Comparison of ENCODE assay signal across 26 cellular contexts in genomic region chr20:46702447-46703203, GRCh38. TPM values are rescaled to one million over a fixed set of nuclear protein-coding genes. Genes with fewer than 3 reads are reported as not detected.
DNase-seq lines count a peak whose midpoint lies in the region; ATAC-seq, FAIRE-seq and TF ChIP-seq lines count a peak whose summit lies in the region.
"Had no signal": no experiment of that assay in that cellular context is flagged by ENCODE, and none has a peak within 500 bp of the region (broad histone marks: within the 10 kb centered on the region; RNA-seq: fewer than 3 reads in every experiment).

No MANE protein-coding gene starts in this region.

- H3K4me3 ChIP-seq in PC-3 (ENCODE audit: low read length) (no peak overlapping the region), HepG2 (replicated peaks in 1 of 3; ENCODE audit: insufficient read depth in 1 of 3, low read depth in 2 of 3, low read length in 3 of 3) (no peak overlapping the region), trophoblast cell (ENCODE audit: low read depth, low read length) (no peak overlapping the region)
- H3K4me3 ChIP-seq: SJSA1 had no signal

- H3K23ac ChIP-seq in H9 (ENCODE audit: insufficient read length, low read depth, low read length) (no peak overlapping the region), trophoblast cell (ENCODE audit: low read length) (no peak overlapping the region)

- no peak overlapping the region for H2AFZ ChIP-seq in H9 (ENCODE audit: low read length)
- peak overlapping the region; percentile 9; the same call in 1 of the 2 replicates for H2AFZ ChIP-seq in PC-3 (ENCODE audit: low read length)
- H2AFZ ChIP-seq in HepG2 (ENCODE audit: low read length), result no peak overlapping the region
- H2AFZ ChIP-seq in trophoblast cell (ENCODE audit: insufficient read depth, low read length, poor library complexity), result no peak overlapping the region

- no peak overlapping the region for H2AK5ac ChIP-seq in H9 (ENCODE audit: insufficient read length, low read length)
- H2AK5ac ChIP-seq in trophoblast cell (ENCODE audit: low read length), result no peak overlapping the region

- H3K27ac Mint-ChIP-seq in H9, result peak overlapping the region in 1 of 3 experiments; percentile 74; a peak in 3 of 7 replicates
- H3K27ac Mint-ChIP-seq: CD4-positive, CD25-positive, alpha-beta regulatory T cell; HFFc6 had no signal

- no peak overlapping the region for H3K9ac ChIP-seq in H9 (ENCODE audit: extremely low read depth, insufficient read length, low read length)
- H3K9ac ChIP-seq in PC-3 (ENCODE audit: low read length), result no peak overlapping the region
- H3K9ac ChIP-seq in HepG2 (ENCODE audit: insufficient read depth, low read depth, low read length), result no peak overlapping the region
- no peak overlapping the region for H3K9ac ChIP-seq in trophoblast cell (ENCODE audit: low read length)
- H3K9ac ChIP-seq: KMS-11 had no signal

- H2BK15ac ChIP-seq in H9 (ENCODE audit: low read depth, low read length), result no peak overlapping the region

- H4K20me1 ChIP-seq in H9 (ENCODE audit: control insufficient read depth, insufficient read depth, insufficient read length) (no peaks in the 10 kb centered on the region), PC-3 (ENCODE audit: low read length) (no peaks in the 10 kb centered on the region), HepG2 (ENCODE audit: insufficient read depth, low read length) (no peaks in the 10 kb centered on the region)

- no peak overlapping the region for H2BK20ac ChIP-seq in H9 (ENCODE audit: low read depth, low read length, poor library complexity, severe bottlenecking)

- no peak overlapping the region for H2BK5ac ChIP-seq in H9 (ENCODE audit: insufficient read length, low read length)
- H2BK5ac ChIP-seq in trophoblast cell (ENCODE audit: low read depth, low read length, poor library complexity), result no peak overlapping the region

- BruUV-seq in PC-3 (replicated peaks; lab: Mats Ljungman, UMichigan) (no TSS peak), HepG2 (replicated peaks; lab: Mats Ljungman, UMichigan) (no TSS peak)

- no peak overlapping the region for H4K12ac ChIP-seq in trophoblast cell (ENCODE audit: low read depth, low read length)

- peaks cover 11 to 24% of the 10 kb centered on the region in 2 experiments for H3K9me3 Mint-ChIP-seq in H9

- H4K8ac ChIP-seq in H9 (replicated peaks; ENCODE audit: insufficient read length, low read depth, low read length) (no peak overlapping the region), trophoblast cell (ENCODE audit: low read depth, low read length) (peak overlapping the region; percentile 65)

- H3K4ac ChIP-seq in H9 (ENCODE audit: low read depth, low read length), result no peak overlapping the region
- no peak overlapping the region for H3K4ac ChIP-seq in trophoblast cell (ENCODE audit: low read depth, low read length)

- H3K14ac ChIP-seq in H9 (ENCODE audit: insufficient read depth, low read length), result no peak overlapping the region
- no peak overlapping the region for H3K14ac ChIP-seq in trophoblast cell (ENCODE audit: low read length)

- FAIRE-seq in HepG2 (lab: Jason Lieb, UNC), result no peak
- FAIRE-seq: GM12892, GM18507, H54, RCC 7860 had no signal

- peaks cover 6% of the 10 kb centered on the region for H3K9me3 ChIP-seq in H9 (ENCODE audit: control insufficient read depth, low read depth, low read length)
- H3K9me3 ChIP-seq in PC-3 (ENCODE audit: low read length), result peaks cover 11% of the 10 kb centered on the region; the same call in 1 of the 2 replicates
- H3K9me3 ChIP-seq in HepG2 (ENCODE audit: low read length), result peaks cover 9% of the 10 kb centered on the region; the same call in 1 of the 2 replicates
- no peaks in the 10 kb centered on the region for H3K9me3 ChIP-seq in trophoblast cell (ENCODE audit: insufficient read depth, low read depth, low read length)
- H3K9me3 ChIP-seq: SJSA1 had no signal

- TF ChIP-seq EP300 in HepG2 (IDR thresholded peaks at IDR 0.05; ENCODE audit: low read depth in 2 of 2, low read length in 2 of 2) (no peak), HepG2 (CRISPR knock-in tag; IDR thresholded peaks at IDR 0.05; ENCODE audit: borderline replicate concordance) (no peak)

- H3K79me1 ChIP-seq in H9 (ENCODE audit: insufficient read depth, low read depth, low read length, poor library complexity, severe bottlenecking) (no peaks in the 10 kb centered on the region), trophoblast cell (ENCODE audit: low read length) (no peaks in the 10 kb centered on the region)

- no peaks in the 10 kb centered on the region for H3K9me2 ChIP-seq in PC-3 (replicated peaks; ENCODE audit: low read length)

- ATAC-seq in PC-3 (no peak), HepG2 (no peak)
- ATAC-seq: Right ventricle myocardium inferior had no signal

- no peak for DNase-seq in H9
- DNase-seq in PC-3, result no peak
- no peak for DNase-seq in HepG2 (ENCODE audit: low spot score)
- peak in 1 of 2 donors; percentile 34 for DNase-seq in trophoblast cell
- DNase-seq in LoVo (ENCODE audit: low spot score), result no peak
- DNase-seq in COR-L47 (lab: John Stamatoyannopoulos, UW), result no peak
- no peak for DNase-seq in kidney glomerular epithelial cell (lab: John Stamatoyannopoulos, UW)
- DNase-seq: Caco-2; CD4-positive, CD25-positive, alpha-beta regulatory T cell; DMS153; HFFc6; MV-4-11; NCI-H1105 treated with DMSO at 0.1 percent for 48 hours; NCI-H2029 treated with DMSO at 0.1 percent for 48 hours; NCI-H226; NCI-H774 had no signal

- intact Hi-C loops in PC-3 (cut with micrococcal nuclease), result no loop called here
- intact Hi-C loops in HepG2 (cut with micrococcal nuclease; ENCODE audit: unreplicated experiment), result no loop called here

- no peak for TF ChIP-seq CTCF in H9 (conservative IDR thresholded peaks at IDR 0.05)
- TF ChIP-seq CTCF in PC-3 (conservative IDR thresholded peaks at IDR 0.05; ENCODE audit: low read depth, low read length), result no peak
- TF ChIP-seq CTCF in HepG2 (CRISPR knock-in tag; IDR thresholded peaks at IDR 0.05), result no peak

- H3K23me2 ChIP-seq in H9 (ENCODE audit: insufficient read length, low read depth, low read length, poor library complexity, severe bottlenecking), result no peaks in the 10 kb centered on the region

- no peak for TF ChIP-seq RAD21 in HepG2 (CRISPR knock-in tag; IDR thresholded peaks at IDR 0.05)

- CTCF ChIA-PET in PC-3 (lab: Charles Lee), result no interaction called here
- CTCF ChIA-PET in HepG2 (lab: Yijun Ruan, JAX; ENCODE audit: low intra/inter-chr PET ratio, low total read pairs), result no interaction called here

- no peak overlapping the region for H2BK120ac ChIP-seq in H9 (ENCODE audit: low read depth, low read length, poor library complexity, severe bottlenecking)
- H2BK120ac ChIP-seq in trophoblast cell (ENCODE audit: insufficient read depth, low read length, poor library complexity), result no peak overlapping the region

- H3K18ac ChIP-seq in H9 (ENCODE audit: insufficient read length, low read depth, low read length) (peak overlapping the region; percentile 16), trophoblast cell (ENCODE audit: low read length) (no peak overlapping the region)

- H3K36me3 ChIP-seq in PC-3 (ENCODE audit: low read depth, low read length), result no peaks in the 10 kb centered on the region
- H3K36me3 ChIP-seq in HepG2 (replicated peaks in 1 of 2; ENCODE audit: control insufficient read depth in 1 of 2, insufficient read depth in 2 of 2, low read length in 2 of 2), result no peaks in the 10 kb centered on the region
- no peaks in the 10 kb centered on the region for H3K36me3 ChIP-seq in trophoblast cell (ENCODE audit: control insufficient read depth in 1 of 2, insufficient read depth in 2 of 2, low read length in 2 of 2)
- H3K36me3 ChIP-seq: SJSA1 had no signal

- POLR2A ChIA-PET in PC-3 (lab: Charles Lee; ENCODE audit: unreplicated experiment), result no interaction called here
- POLR2A ChIA-PET in HepG2 (lab: Yijun Ruan, JAX), result interaction anchor here (1.0 to 1.5 kb wide), 6 partner anchors 14 to 189 kb away, joined by 3 to 5 read pairs (median 4); partner anchors contain the start of gene ZNF334

- WGBS in H9 (ENCODE audit: extremely low coverage, insufficient read length, low lambda C conversion rate), result no CpG with 5 or more reads among the region's 8 CpGs
- 79% methylated on average over 8 of the region's 8 CpGs for WGBS in HepG2 (ENCODE audit: low lambda C conversion rate)
- no CpG with 5 or more reads among the region's 8 CpGs for WGBS in trophoblast cell (ENCODE audit: extremely low coverage, insufficient coverage, insufficient read length)

- no peak overlapping the region; a peak in 1 of 5 replicates for H3K4me3 Mint-ChIP-seq in H9
- H3K4me3 Mint-ChIP-seq: CD4-positive, CD25-positive, alpha-beta regulatory T cell; HFFc6 had no signal

- H3K27ac ChIP-seq in H9 (ENCODE audit: insufficient read length, low read depth, low read length) (no peak overlapping the region), PC-3 (ENCODE audit: low read length) (no peak overlapping the region), HepG2 (ENCODE audit: extremely low read length, insufficient read depth, low read length) (no peak overlapping the region), trophoblast cell (ENCODE audit: low read depth, low read length) (no peak overlapping the region)
- H3K27ac ChIP-seq: KMS-11, SJSA1 had no signal

- H3K36me3 Mint-ChIP-seq in H9 (ENCODE audit: insufficient read depth in 1 of 3, low read depth in 3 of 3), result peaks cover 3 to 17% (median 4%) of the 10 kb centered on the region in 3 experiments; a peak in 6 of 7 replicates

- H3K56ac ChIP-seq in H9 (ENCODE audit: insufficient read length, low read depth, low read length), result no peak overlapping the region

- no peaks in the 10 kb centered on the region for H3K27me3 Mint-ChIP-seq in H9 (ENCODE audit: low read depth)

- H3K4me1 Mint-ChIP-seq in H9, result peaks cover 44 to 63% of the 10 kb centered on the region in 2 experiments
- H3K4me1 Mint-ChIP-seq: CD4-positive, CD25-positive, alpha-beta regulatory T cell had no signal

- TF ChIP-seq POLR2A in HepG2 (IDR thresholded peaks at IDR 0.05; ENCODE audit: insufficient read depth in 1 of 2, low read depth in 2 of 2, low read length in 2 of 2), result no peak

- in situ Hi-C loops in HepG2 (cut with HindIII; ENCODE audit: extremely low pct_ligation_motif_present, low pct_unique_long_range_greater_than_20kb), result no loop called here

- H3K4me2 ChIP-seq in H9 (ENCODE audit: insufficient read depth, insufficient read length, low read length) (no peak overlapping the region), PC-3 (ENCODE audit: low read length) (no peak overlapping the region), HepG2 (ENCODE audit: low read depth, low read length) (peak overlapping the region; percentile 33; the same call in 1 of the 2 replicates), trophoblast cell (ENCODE audit: low read length) (no peak overlapping the region)
- H3K4me2 ChIP-seq: KMS-11 had no signal

- H3K4me1 ChIP-seq in H9 (ENCODE audit: insufficient read depth, low read length) (no peaks in the 10 kb centered on the region; the same call in 1 of the 2 replicates), PC-3 (ENCODE audit: insufficient read depth, low read length) (peaks cover 13% of the 10 kb centered on the region), HepG2 (ENCODE audit: insufficient read depth, low read length) (peaks cover 60% of the 10 kb centered on the region), trophoblast cell (ENCODE audit: control insufficient read depth in 1 of 2, insufficient read depth in 2 of 2, low read length in 2 of 2) (peaks cover 5 to 9% of the 10 kb centered on the region in 2 experiments)
- H3K4me1 ChIP-seq: SJSA1 had no signal

- H3K27me3 ChIP-seq in H9 (ENCODE audit: insufficient read depth, low read length) (no peaks in the 10 kb centered on the region), PC-3 (ENCODE audit: low read length) (no peaks in the 10 kb centered on the region), HepG2 (ENCODE audit: control insufficient read depth in 1 of 2, insufficient read depth in 2 of 2, low read length in 2 of 2) (no peaks in the 10 kb centered on the region), trophoblast cell (ENCODE audit: insufficient read depth, low read length) (no peaks in the 10 kb centered on the region)
- H3K27me3 ChIP-seq: SJSA1 had no signal

- no peaks in the 10 kb centered on the region for H3F3A ChIP-seq in PC-3 (ENCODE audit: low read length, unreplicated experiment)

- no peak overlapping the region for H3T11ph ChIP-seq in H9 (ENCODE audit: low read length)

- H4K5ac ChIP-seq in H9 (ENCODE audit: insufficient read length, low read depth, low read length), result no peak overlapping the region

- H3K79me2 ChIP-seq in H9 (ENCODE audit: insufficient read depth, low read length) (no peaks in the 10 kb centered on the region), PC-3 (ENCODE audit: low read length) (no peaks in the 10 kb centered on the region), HepG2 (ENCODE audit: insufficient read depth, low read length) (no peaks in the 10 kb centered on the region), trophoblast cell (ENCODE audit: control insufficient read depth, insufficient read depth, low read length, poor library complexity) (no peaks in the 10 kb centered on the region)

- H4K91ac ChIP-seq in H9 (ENCODE audit: insufficient read length, low read depth, low read length) (no peak overlapping the region), trophoblast cell (ENCODE audit: low read depth, low read length) (no peak overlapping the region)

- H2BK12ac ChIP-seq in H9 (ENCODE audit: insufficient read length, low read depth, low read length), result no peak overlapping the region
- no peak overlapping the region for H2BK12ac ChIP-seq in trophoblast cell (ENCODE audit: low read length)

RNA-seq across cellular contexts. Expression of gene SLC2A10, which starts 6.8 kb away (rescaled TPM):
- total RNA-seq in H9 (2021) (8.2 and 9.9 TPM in 2 replicates), PC-3 (2014; rRNA removed) (9.6 and 10.8 TPM in 2 replicates), HepG2 (2016; rRNA removed; fragmentation: Illumina TruSeq; extraction: Trizol) (9.6 and 16.0 TPM in 2 replicates)
- 12.4 and 15.5 TPM in 2 replicates for total RNA-seq in HepG2 (2016; cell fraction: cytosol; rRNA removed; fragmentation: Illumina TruSeq; extraction: Trizol; ENCODE audit: low read depth)
- total RNA-seq in HepG2 (2016; cell fraction: insoluble cytoplasmic fraction; rRNA removed; fragmentation: Illumina TruSeq; extraction: Trizol), result 7.8 and 15.9 TPM in 2 replicates
- total RNA-seq in HepG2 (2016; cell fraction: membrane; rRNA removed; fragmentation: Illumina TruSeq; extraction: Trizol), result 13.5 and 14.9 TPM in 2 replicates
- total RNA-seq in HepG2 (2016; cell fraction: nucleus; rRNA removed; fragmentation: Illumina TruSeq; extraction: Trizol), result 16.7 and 19.1 TPM in 2 replicates
- 16.7 and 18.4 TPM in 2 replicates for polyA plus RNA-seq in HepG2 (2011; rRNA removed)
- polyA plus RNA-seq in HepG2 (2011; cell fraction: cytosol; rRNA removed), result 13.3 and 15.0 TPM in 2 replicates
- 17.7 and 19.3 TPM in 2 replicates for polyA plus RNA-seq in HepG2 (2011; cell fraction: nucleus; rRNA removed)
- polyA plus RNA-seq in HepG2 (2012), result 9.6 and 17.7 TPM in 2 replicates
- 13.4 and 16.9 TPM in 2 replicates for polyA plus RNA-seq in HepG2 (2016; cell fraction: cytosol; fragmentation: Illumina TruSeq; extraction: Trizol; ENCODE audit: low read depth)
- polyA plus RNA-seq in HepG2 (2016; cell fraction: insoluble cytoplasmic fraction; fragmentation: Illumina TruSeq; extraction: Trizol; ENCODE audit: low read depth), result 8.0 and 9.1 TPM in 2 replicates
- 10.5 and 11.4 TPM in 2 replicates for polyA plus RNA-seq in HepG2 (2016; cell fraction: membrane; fragmentation: Illumina TruSeq; extraction: Trizol; ENCODE audit: low read depth)
- 19.6 and 21.1 TPM in 2 replicates for polyA plus RNA-seq in HepG2 (2016; cell fraction: nucleus; fragmentation: Illumina TruSeq; extraction: Trizol; ENCODE audit: insufficient read depth, low read depth)
- polyA minus RNA-seq in HepG2 (2011; rRNA and poly(A)+ RNA removed; ENCODE audit: low replicate concordance), result 56.1 TPM in 1 of 2 replicates, not detected in the other
- 17.8 and 20.0 TPM in 2 replicates for polyA minus RNA-seq in HepG2 (2011; cell fraction: cytosol; rRNA and poly(A)+ RNA removed)
- 22.7 and 27.8 TPM in 2 replicates for polyA minus RNA-seq in HepG2 (2011; cell fraction: nucleus; rRNA and poly(A)+ RNA removed)
- polyA plus RNA-seq in trophoblast cell (2013), result 10.2 TPM in 2 replicates
- total RNA-seq: A673; CD4-positive, CD25-positive, alpha-beta regulatory T cell; OCI-LY7 had no signal
- polyA plus RNA-seq: CD4-positive, CD25-positive, alpha-beta regulatory T cell had no signal

RNA-seq across cellular contexts. Expression of gene TP53RK, which starts 13.4 kb away (rescaled TPM):
- total RNA-seq in H9 (2021), result 21.1 and 21.5 TPM in 2 replicates
- 41.4 and 48.1 TPM in 2 replicates for total RNA-seq in PC-3 (2014; rRNA removed)
- total RNA-seq in HepG2 (2016; rRNA removed; fragmentation: Illumina TruSeq; extraction: Trizol), result 25.5 and 31.0 TPM in 2 replicates
- 5.6 and 7.0 TPM in 2 replicates for total RNA-seq in HepG2 (2016; cell fraction: cytosol; rRNA removed; fragmentation: Illumina TruSeq; extraction: Trizol; ENCODE audit: low read depth)
- total RNA-seq in HepG2 (2016; cell fraction: insoluble cytoplasmic fraction; rRNA removed; fragmentation: Illumina TruSeq; extraction: Trizol), result 26.0 and 33.1 TPM in 2 replicates
- total RNA-seq in HepG2 (2016; cell fraction: membrane; rRNA removed; fragmentation: Illumina TruSeq; extraction: Trizol), result 12.6 and 14.4 TPM in 2 replicates
- total RNA-seq in HepG2 (2016; cell fraction: nucleus; rRNA removed; fragmentation: Illumina TruSeq; extraction: Trizol), result 15.4 and 17.9 TPM in 2 replicates
- 11.3 and 12.9 TPM in 2 replicates for polyA plus RNA-seq in HepG2 (2011; rRNA removed)
- polyA plus RNA-seq in HepG2 (2011; cell fraction: cytosol; rRNA removed), result 9.0 and 10.2 TPM in 2 replicates
- 4.4 and 5.3 TPM in 2 replicates for polyA plus RNA-seq in HepG2 (2011; cell fraction: nucleus; rRNA removed)
- polyA plus RNA-seq in HepG2 (2012), result 10.7 and 12.3 TPM in 2 replicates
- 3.9 and 4.7 TPM in 2 replicates for polyA plus RNA-seq in HepG2 (2016; cell fraction: cytosol; fragmentation: Illumina TruSeq; extraction: Trizol; ENCODE audit: low read depth)
- 28.1 and 30.7 TPM in 2 replicates for polyA plus RNA-seq in HepG2 (2016; cell fraction: insoluble cytoplasmic fraction; fragmentation: Illumina TruSeq; extraction: Trizol; ENCODE audit: low read depth)
- 7.3 and 9.0 TPM in 2 replicates for polyA plus RNA-seq in HepG2 (2016; cell fraction: membrane; fragmentation: Illumina TruSeq; extraction: Trizol; ENCODE audit: low read depth)
- polyA plus RNA-seq in HepG2 (2016; cell fraction: nucleus; fragmentation: Illumina TruSeq; extraction: Trizol; ENCODE audit: insufficient read depth, low read depth), result 18.2 and 18.6 TPM in 2 replicates
- 9.2 and 11.2 TPM in 2 replicates for polyA minus RNA-seq in HepG2 (2011; rRNA and poly(A)+ RNA removed; ENCODE audit: low replicate concordance)
- 10.6 and 11.6 TPM in 2 replicates for polyA minus RNA-seq in HepG2 (2011; cell fraction: cytosol; rRNA and poly(A)+ RNA removed)
- 12.6 and 13.1 TPM in 2 replicates for polyA minus RNA-seq in HepG2 (2011; cell fraction: nucleus; rRNA and poly(A)+ RNA removed)
- polyA plus RNA-seq in trophoblast cell (2013), result 11.1 and 11.8 TPM in 2 replicates

RNA-seq across cellular contexts. Expression of gene SLC13A3, which starts 51.4 kb away (rescaled TPM):
- total RNA-seq in H9 (2021) (15.2 and 17.5 TPM in 2 replicates), PC-3 (2014; rRNA removed) (not detected in 2 replicates), HepG2 (2016; rRNA removed; fragmentation: Illumina TruSeq; extraction: Trizol) (27.9 and 66.5 TPM in 2 replicates)
- 23.8 and 30.4 TPM in 2 replicates for total RNA-seq in HepG2 (2016; cell fraction: cytosol; rRNA removed; fragmentation: Illumina TruSeq; extraction: Trizol; ENCODE audit: low read depth)
- total RNA-seq in HepG2 (2016; cell fraction: insoluble cytoplasmic fraction; rRNA removed; fragmentation: Illumina TruSeq; extraction: Trizol), result 29.2 and 65.4 TPM in 2 replicates
- total RNA-seq in HepG2 (2016; cell fraction: membrane; rRNA removed; fragmentation: Illumina TruSeq; extraction: Trizol), result 25.6 and 35.7 TPM in 2 replicates
- total RNA-seq in HepG2 (2016; cell fraction: nucleus; rRNA removed; fragmentation: Illumina TruSeq; extraction: Trizol), result 59.9 and 65.1 TPM in 2 replicates
- 63.3 and 76.0 TPM in 2 replicates for polyA plus RNA-seq in HepG2 (2011; rRNA removed)
- 40.8 and 74.9 TPM in 2 replicates for polyA plus RNA-seq in HepG2 (2011; cell fraction: cytosol; rRNA removed)
- polyA plus RNA-seq in HepG2 (2011; cell fraction: nucleus; rRNA removed), result 88.1 and 138 TPM in 2 replicates
- polyA plus RNA-seq in HepG2 (2012), result 42.2 and 59.1 TPM in 2 replicates
- 25.1 and 35.1 TPM in 2 replicates for polyA plus RNA-seq in HepG2 (2016; cell fraction: cytosol; fragmentation: Illumina TruSeq; extraction: Trizol; ENCODE audit: low read depth)
- 30.5 and 31.8 TPM in 2 replicates for polyA plus RNA-seq in HepG2 (2016; cell fraction: insoluble cytoplasmic fraction; fragmentation: Illumina TruSeq; extraction: Trizol; ENCODE audit: low read depth)
- 24.6 and 30.2 TPM in 2 replicates for polyA plus RNA-seq in HepG2 (2016; cell fraction: membrane; fragmentation: Illumina TruSeq; extraction: Trizol; ENCODE audit: low read depth)
- polyA plus RNA-seq in HepG2 (2016; cell fraction: nucleus; fragmentation: Illumina TruSeq; extraction: Trizol; ENCODE audit: insufficient read depth, low read depth), result 99.0 and 99.2 TPM in 2 replicates
- 0.42 and 193 TPM in 2 replicates for polyA minus RNA-seq in HepG2 (2011; rRNA and poly(A)+ RNA removed; ENCODE audit: low replicate concordance)
- 32.3 and 43.5 TPM in 2 replicates for polyA minus RNA-seq in HepG2 (2011; cell fraction: cytosol; rRNA and poly(A)+ RNA removed)
- 50.4 and 63.9 TPM in 2 replicates for polyA minus RNA-seq in HepG2 (2011; cell fraction: nucleus; rRNA and poly(A)+ RNA removed)
- polyA plus RNA-seq in trophoblast cell (2013), result 2.9 and 3.4 TPM in 2 replicates
- total RNA-seq: G401, OCI-LY7, SJSA1 had no signal
- polyA plus RNA-seq: CD4-positive, CD25-positive, alpha-beta regulatory T cell had no signal

Comparison
In these comparisons a context has a peak if more than half of its experiments do, and no peak if none do; other contexts are left out.
1. RNA of gene SLC13A3, which starts 51.4 kb away (total RNA-seq): 23.8 to 66.5 TPM in HepG2 and 15.2 to 17.5 TPM in H9; not detected in PC-3; every median in the first group is over 10 times any median in the second.